Comparison of ENCODE assay signal across 9 cellular contexts in the genomic region with DNA sequence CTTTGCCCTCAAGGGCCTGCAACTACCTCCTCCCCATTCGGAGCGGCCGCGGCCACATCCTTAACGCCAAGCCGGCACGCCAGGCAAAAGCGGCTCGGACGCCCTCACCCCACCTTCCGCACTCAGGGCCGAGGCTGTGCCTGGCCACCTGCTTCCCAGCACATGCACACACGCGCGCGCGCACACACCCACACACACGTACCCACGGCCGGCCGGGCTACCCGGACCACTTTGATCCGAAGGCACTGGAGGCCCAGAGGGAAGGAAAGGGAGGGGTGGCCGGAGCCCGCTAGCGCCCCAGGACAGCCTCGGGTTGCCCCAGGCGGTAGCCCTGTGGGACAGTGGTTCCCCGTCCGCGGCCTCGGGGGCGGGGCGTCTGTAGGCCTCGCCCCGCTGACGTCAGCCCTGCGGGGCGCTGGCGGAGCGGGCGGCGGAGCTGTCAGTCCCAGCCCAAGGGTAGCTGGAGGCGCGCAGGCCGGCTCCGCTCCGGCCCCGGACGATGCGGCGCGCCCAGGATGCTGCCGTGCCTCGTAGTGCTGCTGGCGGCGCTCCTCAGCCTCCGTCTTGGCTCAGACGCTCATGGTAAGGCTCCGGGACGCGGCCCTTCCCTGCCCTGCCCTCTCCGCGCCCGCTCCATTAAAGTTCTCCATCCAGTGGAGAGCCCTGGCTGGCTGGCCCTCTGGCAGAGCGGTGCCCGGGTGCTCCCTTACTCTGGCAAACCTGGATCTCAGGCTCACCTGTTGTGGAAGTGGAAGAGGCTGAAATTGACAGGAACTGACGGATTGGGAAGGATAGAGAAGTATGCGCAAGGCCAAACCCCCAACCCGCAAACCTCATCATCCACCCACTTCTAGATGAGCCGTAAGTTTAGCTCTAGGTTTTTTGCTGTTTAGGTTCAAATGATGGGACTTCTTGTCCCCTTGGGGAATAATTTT. TPM values are rescaled to one million over a fixed set of nuclear protein-coding genes. Genes with fewer than 3 reads are reported as not detected.
A peak's percentile ranks its signal among the peaks of the same experiment; 100 is the strongest.
DNase-seq lines count a peak whose midpoint lies in the region; ATAC-seq and TF ChIP-seq lines count a peak whose summit lies in the region.
"Had no signal": no experiment of that assay in that cellular context is flagged by ENCODE, and none has a peak within 500 bp of the region (broad histone marks: within the 10 kb centered on the region; RNA-seq: fewer than 3 reads in every experiment).

A gene (plus strand): TSS at position 442 of the 935 bp plus-strand sequence. CDS start 74 bp downstream, at position 516.

- H3K4me3 Mint-ChIP-seq in dendritic cell treated with granulocyte-macrophage colony-stimulating factor and Interleukin-4, amounts not matched to agents 40 ng/mL and 50 ng/mL, for 4 days = peak within 1 kb of the TSS; percentile 90

- peaks cover 20% of the 10 kb centered on the region for H3K27me3 ChIP-seq in lower lobe of right lung (ENCODE audit: low read depth)

- TF ChIP-seq CTCF in lower lobe of right lung (IDR thresholded peaks at IDR 0.05) = peak; percentile 11

- peaks cover 51% of the 10 kb centered on the region for H3K4me1 Mint-ChIP-seq in dendritic cell treated with granulocyte-macrophage colony-stimulating factor and Interleukin-4, amounts not matched to agents 40 ng/mL and 50 ng/mL, for 4 days (ENCODE audit: low read depth)

- peak within 1 kb of the TSS; percentile 99 for H3K27ac Mint-ChIP-seq in dendritic cell treated with granulocyte-macrophage colony-stimulating factor and Interleukin-4, amounts not matched to agents 40 ng/mL and 50 ng/mL, for 4 days

- H3K27me3 Mint-ChIP-seq in dendritic cell treated with granulocyte-macrophage colony-stimulating factor and Interleukin-4, amounts not matched to agents 40 ng/mL and 50 ng/mL, for 4 days = no peaks in the 10 kb centered on the region

- H3K9me3 ChIP-seq in lower lobe of right lung = no peaks in the 10 kb centered on the region

- H3K4me3 ChIP-seq in lower lobe of right lung = peak within 1 kb of the TSS; percentile 65

- peak within 1 kb of the TSS; percentile 87 for H3K27ac ChIP-seq in lower lobe of right lung
- H3K27ac ChIP-seq: 22Rv1 had no signal

- DNase-seq in DMS 273 (lab: John Stamatoyannopoulos, UW; ENCODE audit: unreplicated experiment) = peak; percentile 90
- no peak for DNase-seq in DMS 273 treated with DMSO at 0.1 percent for 48 hours (lab: John Stamatoyannopoulos, UW)
- peak; percentile 56 for DNase-seq in NCI-H1417 treated with DMSO at 0.1 percent for 48 hours (lab: John Stamatoyannopoulos, UW)
- DNase-seq in activated CD4-positive, alpha-beta T cell treated with anti-CD3 and anti-CD28 coated beads for 4 hours = peak; percentile 78
- DNase-seq in lower lobe of right lung = peak; percentile 93
- DNase-seq in stimulated activated CD4-positive, alpha-beta T cell treated with anti-CD3 and anti-CD28 coated beads, TNF-alpha, amount 100 ng/mL, for 1 hour (ENCODE audit: low read depth in 3 of 3, low spot score in 1 of 3) = peak; percentile 48 to 78 (median 67)

- peaks cover 78% of the 10 kb centered on the region for H3K36me3 Mint-ChIP-seq in dendritic cell treated with granulocyte-macrophage colony-stimulating factor and Interleukin-4, amounts not matched to agents 40 ng/mL and 50 ng/mL, for 4 days (ENCODE audit: low read depth)

- H3K4me1 ChIP-seq in lower lobe of right lung = peaks cover 25% of the 10 kb centered on the region

- H3K36me3 ChIP-seq in lower lobe of right lung = peaks cover 15% of the 10 kb centered on the region

- ATAC-seq in HG02588 (IDR thresholded peaks at IDR 0.05; ENCODE audit: unreplicated experiment) (peak; percentile 90), lower lobe of right lung (peak; percentile 98 to 99)

- intact Hi-C loops in dendritic cell treated with granulocyte-macrophage colony-stimulating factor and Interleukin-4, amounts not matched to agents 40 ng/mL and 50 ng/mL, for 4 days (cut with micrococcal nuclease) = loop anchor here (5.0 kb wide), 2 partner anchors 34 to 66 kb away; no protein-coding TSS in a partner anchor
- intact Hi-C loops in lower lobe of right lung (cut with DNase I) = no loop called here

- H3K9me3 Mint-ChIP-seq in dendritic cell treated with granulocyte-macrophage colony-stimulating factor and Interleukin-4, amounts not matched to agents 40 ng/mL and 50 ng/mL, for 4 days = no peaks in the 10 kb centered on the region

RNA-seq across cellular contexts. Expression of the gene that starts here (rescaled TPM):
- total RNA-seq in lower lobe of right lung = 37.7 TPM
